1 cellular context compared by ENCODE assay signal in genomic region chr19:14519860-14520407, GRCh38.
TF ChIP-seq lines count a peak whose summit lies in the region.

No MANE protein-coding gene starts in this region.

TF ChIP-seq in A549, 52 proteins besides CTCF, POLR2A, EP300 and RAD21 (continued from another document):
- TF ChIP-seq RCOR1 (IDR thresholded peaks at IDR 0.05; ENCODE audit: low read depth, low read length) (no peak), ZSCAN20 (CRISPR knock-in tag; IDR thresholded peaks at IDR 0.05) (no peak), HOXB5 (CRISPR knock-in tag; IDR thresholded peaks at IDR 0.05) (no peak), FOSB (CRISPR knock-in tag; IDR thresholded peaks at IDR 0.05) (no peak), POLR2AphosphoS2 (conservative IDR thresholded peaks at IDR 0.05; ENCODE audit: low read length) (no peak), ZC3H11A (IDR thresholded peaks at IDR 0.05) (no peak), ESRRA (IDR thresholded peaks at IDR 0.05; ENCODE audit: borderline replicate concordance, low read length) (no peak), ELK1 (IDR thresholded peaks at IDR 0.05; ENCODE audit: low read depth, low read length) (no peak), E2F6 (IDR thresholded peaks at IDR 0.05; ENCODE audit: borderline replicate concordance, low read depth) (no peak)
